Comparison of ENCODE assay signal across 25 cellular contexts in genomic region chr1:247528812-247529474, GRCh38. TPM values are rescaled to one million over a fixed set of nuclear protein-coding genes. Genes with fewer than 3 reads are reported as not detected.
DNase-seq lines count a peak whose midpoint lies in the region; ATAC-seq and TF ChIP-seq lines count a peak whose summit lies in the region.
"Had no signal": no experiment of that assay in that cellular context is flagged by ENCODE, and none has a peak within 500 bp of the region (broad histone marks: within the 10 kb centered on the region; RNA-seq: fewer than 3 reads in every experiment).

No MANE protein-coding gene starts in this region.

- H3K4me3 ChIP-seq in PC-3 (ENCODE audit: low read length), result peak overlapping the region; percentile 3; the same call in 1 of the 2 replicates
- no peak overlapping the region for H3K4me3 ChIP-seq in vagina
- H3K4me3 ChIP-seq: esophagus muscularis mucosa, gastrocnemius medialis, sigmoid colon, SJCRH30, upper lobe of right lung had no signal

- H3K9me3 ChIP-seq in PC-3 (ENCODE audit: low read length) (no peaks in the 10 kb centered on the region), vagina (no peaks in the 10 kb centered on the region)
- H3K9me3 ChIP-seq: gastrocnemius medialis, sigmoid colon, SJCRH30, upper lobe of right lung had no signal

- POLR2A ChIA-PET in PC-3 (lab: Charles Lee; ENCODE audit: unreplicated experiment), result no interaction called here

- DNase-seq in 8988T (peak; percentile 47), DMS53 treated with DMSO at 0.1 percent for 48 hours (lab: John Stamatoyannopoulos, UW; ENCODE audit: unreplicated experiment) (peak; percentile 8), PC-3 (peak; percentile 100), erythroblast (lab: John Stamatoyannopoulos, UW) (peak; percentile 7 to 21), vagina (ENCODE audit: extremely low spot score in 2 of 2) (no peak), Ammon's horn (ENCODE audit: low spot score) (no peak), C1 segment of cervical spinal cord (lab: John Stamatoyannopoulos, UW) (no peak)
- DNase-seq: activated CD4-positive, alpha-beta T cell treated with anti-CD3 and anti-CD28 coated beads, Interleukin-2, amount 10 ng/mL, durations not matched to agents 7 days and 5 days; activated CD8-positive, alpha-beta memory T cell treated with anti-CD3 and anti-CD28 coated beads, Interleukin-2, amount 50 U/mL, for 48 hours; activated naive CD4-positive, alpha-beta T cell treated with Interleukin-2 at 50 U/mL for 16 hours; aorta; CD8-positive, alpha-beta T cell; gastrocnemius medialis; GDM1; hypothalamus; left ventricle myocardium superior; NCI-H1092; NCI-H1930; sigmoid colon; SJCRH30; T-helper 1 cell; upper lobe of right lung had no signal

- H3K4me1 ChIP-seq in PC-3 (ENCODE audit: insufficient read depth, low read length) (peaks cover 23% of the 10 kb centered on the region), vagina (no peaks in the 10 kb centered on the region)
- H3K4me1 ChIP-seq: esophagus muscularis mucosa, gastrocnemius medialis, sigmoid colon, SJCRH30, upper lobe of right lung had no signal

- no peaks in the 10 kb centered on the region for H4K20me1 ChIP-seq in PC-3 (ENCODE audit: low read length)

- H3K9ac ChIP-seq in PC-3 (ENCODE audit: low read length), result no peak overlapping the region

- peaks cover 8% of the 10 kb centered on the region for H3F3A ChIP-seq in PC-3 (ENCODE audit: low read length, unreplicated experiment)

- H3K27me3 ChIP-seq in PC-3 (ENCODE audit: low read length) (no peaks in the 10 kb centered on the region), vagina (no peaks in the 10 kb centered on the region)
- H3K27me3 ChIP-seq: gastrocnemius medialis, SJCRH30 had no signal

- CTCF ChIA-PET in PC-3 (lab: Charles Lee), result no interaction called here

- peak; percentile 95 for ATAC-seq in PC-3
- ATAC-seq: CD8-positive, alpha-beta T cell; gastrocnemius medialis; left ventricle myocardium superior had no signal

- H2AFZ ChIP-seq in PC-3 (ENCODE audit: low read length), result 0 out of 2 replicates have a peak overlapping the region, but pooled peaks have one; percentile 12

- intact Hi-C loops in PC-3 (cut with micrococcal nuclease), result loop anchor here (1.0 kb wide), 3 partner anchors 47 to 328 kb away; partner anchors contain the start of gene TRIM58
- intact Hi-C loops in vagina (cut with DNase I), result no loop called here

- TF ChIP-seq CTCF in PC-3 (conservative IDR thresholded peaks at IDR 0.05; ENCODE audit: low read depth, low read length) (peak; percentile 42), vagina (IDR thresholded peaks at IDR 0.05) (no peak)

- peak overlapping the region; percentile 64 for H3K4me2 ChIP-seq in PC-3 (ENCODE audit: low read length)

- TF ChIP-seq POLR2A in erythroblast (IDR thresholded peaks at IDR 0.05; ENCODE audit: low read length), result no peak
- TF ChIP-seq POLR2A in vagina (IDR thresholded peaks at IDR 0.05), result no peak

- no peaks in the 10 kb centered on the region; the same call in 1 of the 2 replicates for H3K9me2 ChIP-seq in PC-3 (replicated peaks; ENCODE audit: low read length)

- no TSS peak for BruUV-seq in PC-3 (replicated peaks; lab: Mats Ljungman, UMichigan)

- H3K79me2 ChIP-seq in PC-3 (ENCODE audit: low read length), result no peaks in the 10 kb centered on the region

- H3K27ac ChIP-seq in PC-3 (ENCODE audit: low read length) (peak overlapping the region; percentile 71), vagina (no peak overlapping the region)
- H3K27ac ChIP-seq: esophagus muscularis mucosa, gastrocnemius medialis, sigmoid colon, SJCRH30, upper lobe of right lung had no signal

- H3K36me3 ChIP-seq in PC-3 (ENCODE audit: low read depth, low read length) (no peaks in the 10 kb centered on the region), vagina (no peaks in the 10 kb centered on the region)
- H3K36me3 ChIP-seq: esophagus muscularis mucosa, gastrocnemius medialis, sigmoid colon, SJCRH30, upper lobe of right lung had no signal

RNA-seq across cellular contexts. Expression of gene OR2C3, which starts 7.3 kb away (rescaled TPM):
- total RNA-seq in PC-3 (2014; rRNA removed) (not detected in 2 replicates), vagina (not detected)
- total RNA-seq: activated CD4-positive, alpha-beta T cell treated with anti-CD3 and anti-CD28 coated beads, Interleukin-2, amount 10 ng/mL, durations not matched to agents 7 days and 5 days; aorta; CD8-positive, alpha-beta T cell; esophagus muscularis mucosa; gastrocnemius medialis; left ventricle myocardium superior; neural crest cell; sigmoid colon; SJCRH30; upper lobe of right lung had no signal

RNA-seq across cellular contexts. Expression of gene GCSAML, which starts 20.0 kb away (rescaled TPM):
- total RNA-seq in PC-3 (2014; rRNA removed), result not detected in 2 replicates
- not detected for total RNA-seq in vagina
- total RNA-seq: activated CD4-positive, alpha-beta T cell treated with anti-CD3 and anti-CD28 coated beads, Interleukin-2, amount 10 ng/mL, durations not matched to agents 7 days and 5 days; CD8-positive, alpha-beta T cell; left ventricle myocardium superior; neural crest cell; SJCRH30 had no signal

RNA-seq across cellular contexts. Expression of gene OR2G2, which starts 59.2 kb away (rescaled TPM):
- total RNA-seq in PC-3 (2014; rRNA removed), result not detected in 2 replicates
- not detected for total RNA-seq in vagina
- total RNA-seq: activated CD4-positive, alpha-beta T cell treated with anti-CD3 and anti-CD28 coated beads, Interleukin-2, amount 10 ng/mL, durations not matched to agents 7 days and 5 days; aorta; CD8-positive, alpha-beta T cell; esophagus muscularis mucosa; gastrocnemius medialis; left ventricle myocardium superior; neural crest cell; sigmoid colon; SJCRH30; subcutaneous adipose tissue; upper lobe of right lung had no signal

Comparison
In these comparisons a context has a peak if more than half of its experiments do, and no peak if none do; other contexts are left out.
1. DNase-seq: peak in 8988T (single experiment), DMS53 treated with DMSO at 0.1 percent for 48 hours (single experiment), PC-3 (single experiment) and erythroblast (2 of 2); none in vagina (0 of 2), Ammon's horn (single experiment) and C1 segment of cervical spinal cord (0 of 14).